23 cellular contexts compared by ENCODE assay signal in the genomic region with DNA sequence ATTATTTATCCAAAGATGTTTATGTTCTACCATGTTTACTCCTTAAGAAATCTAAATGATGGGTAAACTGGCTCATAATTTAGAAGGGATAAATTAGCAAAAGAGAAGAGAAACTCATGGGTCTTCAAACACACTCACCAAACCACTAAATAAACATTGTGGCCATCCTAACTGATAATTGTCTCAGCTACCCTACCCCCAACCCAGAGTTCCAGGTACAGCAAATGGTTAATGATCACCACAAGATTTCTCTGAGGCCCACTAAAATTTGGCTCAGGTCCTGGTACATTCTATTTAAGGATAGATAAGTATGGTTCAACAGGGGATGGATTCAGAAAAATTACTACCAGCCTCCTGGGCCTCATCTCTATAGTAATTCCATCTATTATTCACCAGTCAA. TPM values are rescaled to one million over a fixed set of nuclear protein-coding genes. Genes with fewer than 3 reads are reported as not detected.
A peak's percentile ranks its signal among the peaks of the same experiment; 100 is the strongest.
DNase-seq lines count a peak whose midpoint lies in the region; ATAC-seq and TF ChIP-seq lines count a peak whose summit lies in the region.
"Had no signal": no experiment of that assay in that cellular context is flagged by ENCODE, and none has a peak within 500 bp of the region (broad histone marks: within the 10 kb centered on the region; RNA-seq: fewer than 3 reads in every experiment).

No MANE protein-coding gene starts in this region.

- H3K4me1 ChIP-seq in mesenchymal stem cell (ENCODE audit: control insufficient read depth, insufficient read depth, low read depth, low read length): peaks cover 11% of the 10 kb centered on the region

- TF ChIP-seq CTCF in astrocyte of the spinal cord (IDR thresholded peaks at IDR 0.05; ENCODE audit: low read depth, low read length): no peak

- no peak overlapping the region for H2BK15ac ChIP-seq in mesenchymal stem cell (ENCODE audit: low read depth, poor library complexity, severe bottlenecking)

- DNase-seq in astrocyte of the spinal cord (ENCODE audit: low read depth, low spot score): peak; percentile 12
- DNase-seq in mesenchymal stem cell: no peak
- no peak for DNase-seq in left colon
- no peak for DNase-seq in T-helper 2 cell treated with Interferon-gamma antibody and Interleukin-4, amounts not matched to agents 5 μg/mL and 100 μg/mL, for 36 hours (ENCODE audit: low spot score)
- DNase-seq in mesenteric fat pad (ENCODE audit: low spot score): no peak
- DNase-seq: activated CD4-positive, alpha-beta T cell treated with anti-CD3 and anti-CD28 coated beads for 4 hours; CD4-positive, CD25-positive, alpha-beta regulatory T cell; DMS 273 treated with DMSO at 0.1 percent for 48 hours; effector CD4-positive, alpha-beta T cell; gastrocnemius medialis; HFFc6; midbrain; NCI-H187; NCI-H2227 treated with DMSO at 0.1 percent for 48 hours; nephron progenitor cell; SHP77 treated with DMSO at 0.1 percent for 48 hours; stimulated activated CD4-positive, alpha-beta T cell treated with anti-CD3 and anti-CD28 coated beads, Interleukin-1b, Interleukin-23, amount 100 ng/mL, for 48 hours; T-cell had no signal

- H3K4me1 Mint-ChIP-seq in T-helper 2 cell treated with Interferon-gamma antibody and Interleukin-4, amounts not matched to agents 5 μg/mL and 100 μg/mL, for 36 hours (ENCODE audit: low read depth): peaks cover 41% of the 10 kb centered on the region

- peak overlapping the region; percentile 4 for H3K4me2 ChIP-seq in mesenchymal stem cell (ENCODE audit: low read length, poor library complexity, severe bottlenecking)

- no peak overlapping the region for H3K18ac ChIP-seq in mesenchymal stem cell (ENCODE audit: low read depth in 1 of 2, low read length in 2 of 2)

- no peaks in the 10 kb centered on the region for H3K27me3 ChIP-seq in mesenchymal stem cell (ENCODE audit: control insufficient read depth in 1 of 2, insufficient read depth in 1 of 2, low read length in 2 of 2)
- H3K27me3 ChIP-seq: gastrocnemius medialis had no signal

- no peak overlapping the region for H3K9ac ChIP-seq in mesenchymal stem cell (ENCODE audit: low read length)

- H3K4me3 Mint-ChIP-seq in T-helper 2 cell treated with Interferon-gamma antibody and Interleukin-4, amounts not matched to agents 5 μg/mL and 100 μg/mL, for 36 hours: no peak overlapping the region
- H3K4me3 Mint-ChIP-seq: CD4-positive, CD25-positive, alpha-beta regulatory T cell; central memory CD8-positive, alpha-beta T cell; HFFc6; nephron progenitor cell; stimulated activated memory B cell treated with anti-CD40 and anti-IgM and Interleukin-4, amounts not matched to agents 10 μg/mL and 1 μg/mL and 100 μg/mL, for 72 hours; T-cell had no signal

- H3K27ac ChIP-seq in mesenchymal stem cell (ENCODE audit: low read length, poor library complexity, severe bottlenecking): no peak overlapping the region
- H3K27ac ChIP-seq: gastrocnemius medialis had no signal

- intact Hi-C loops in left colon (cut with DNase I, micrococcal nuclease): no loop called here

- H2BK12ac ChIP-seq in mesenchymal stem cell (ENCODE audit: low read length in 2 of 2): no peak overlapping the region

- peaks cover 22% of the 10 kb centered on the region for H3K79me1 ChIP-seq in mesenchymal stem cell (replicated peaks; ENCODE audit: low read length, poor library complexity, severe bottlenecking)

- no peak overlapping the region for H2BK5ac ChIP-seq in mesenchymal stem cell (ENCODE audit: low read depth, low read length, poor library complexity, severe bottlenecking)

- H2AK5ac ChIP-seq in mesenchymal stem cell (ENCODE audit: low read length, severe bottlenecking): peak overlapping the region; percentile 62

- H3K9me3 ChIP-seq in mesenchymal stem cell (ENCODE audit: control insufficient read depth, low read length): no peaks in the 10 kb centered on the region
- H3K9me3 ChIP-seq: gastrocnemius medialis had no signal

- no peak overlapping the region for H3K27ac Mint-ChIP-seq in T-helper 2 cell treated with Interferon-gamma antibody and Interleukin-4, amounts not matched to agents 5 μg/mL and 100 μg/mL, for 36 hours
- H3K27ac Mint-ChIP-seq: HFFc6; nephron progenitor cell; stimulated activated memory B cell treated with anti-CD40 and anti-IgM and Interleukin-4, amounts not matched to agents 10 μg/mL and 1 μg/mL and 100 μg/mL, for 72 hours; T-cell had no signal

- in situ Hi-C loops in astrocyte of the spinal cord (cut with HindIII; ENCODE audit: low sequenced_read_pairs): no loop called here

- H4K91ac ChIP-seq in mesenchymal stem cell (ENCODE audit: low read length): no peak overlapping the region

- ATAC-seq in GM18907 (IDR thresholded peaks at IDR 0.05; ENCODE audit: unreplicated experiment): peak; percentile 58
- peak; percentile 62 for ATAC-seq in HG03354 (IDR thresholded peaks at IDR 0.05; ENCODE audit: poor library complexity, severe bottlenecking, unreplicated experiment)
- ATAC-seq in HG02970 (IDR thresholded peaks at IDR 0.05; ENCODE audit: low FRiP score, unreplicated experiment): no peak
- ATAC-seq in left colon: no peak
- ATAC-seq: gastrocnemius medialis; stimulated activated memory B cell treated with anti-CD40 and anti-IgM and Interleukin-4, amounts not matched to agents 10 μg/mL and 1 μg/mL and 100 μg/mL, for 72 hours; T-cell had no signal

- no peak overlapping the region for H3K14ac ChIP-seq in mesenchymal stem cell (ENCODE audit: low read length in 2 of 2)

- H2BK120ac ChIP-seq in mesenchymal stem cell (ENCODE audit: low read depth, low read length): no peak overlapping the region

- H3K36me3 Mint-ChIP-seq in T-helper 2 cell treated with Interferon-gamma antibody and Interleukin-4, amounts not matched to agents 5 μg/mL and 100 μg/mL, for 36 hours (ENCODE audit: low read depth): peaks cover 14% of the 10 kb centered on the region

- peaks cover 3 to 6% of the 10 kb centered on the region in 2 experiments for H3K36me3 ChIP-seq in mesenchymal stem cell (ENCODE audit: control insufficient read depth in 1 of 2, insufficient read depth in 2 of 2, low read depth in 1 of 2, low read length in 2 of 2)
- H3K36me3 ChIP-seq: gastrocnemius medialis had no signal

- no peak overlapping the region for H3K23ac ChIP-seq in mesenchymal stem cell (ENCODE audit: low read length in 2 of 2)

- H3K4ac ChIP-seq in mesenchymal stem cell (ENCODE audit: low read depth in 1 of 2, low read length in 2 of 2): no peak overlapping the region

- H4K8ac ChIP-seq in mesenchymal stem cell (ENCODE audit: low read length): no peak overlapping the region

- H3K27me3 Mint-ChIP-seq in T-helper 2 cell treated with Interferon-gamma antibody and Interleukin-4, amounts not matched to agents 5 μg/mL and 100 μg/mL, for 36 hours (ENCODE audit: low read depth): no peaks in the 10 kb centered on the region
- H3K27me3 Mint-ChIP-seq: CD4-positive, CD25-positive, alpha-beta regulatory T cell; central memory CD8-positive, alpha-beta T cell; stimulated activated memory B cell treated with anti-CD40 and anti-IgM and Interleukin-4, amounts not matched to agents 10 μg/mL and 1 μg/mL and 100 μg/mL, for 72 hours; T-cell had no signal

- H3K9me3 Mint-ChIP-seq in T-helper 2 cell treated with Interferon-gamma antibody and Interleukin-4, amounts not matched to agents 5 μg/mL and 100 μg/mL, for 36 hours: no peaks in the 10 kb centered on the region
- H3K9me3 Mint-ChIP-seq: CD4-positive, CD25-positive, alpha-beta regulatory T cell; central memory CD8-positive, alpha-beta T cell; HFFc6; stimulated activated memory B cell treated with anti-CD40 and anti-IgM and Interleukin-4, amounts not matched to agents 10 μg/mL and 1 μg/mL and 100 μg/mL, for 72 hours; T-cell had no signal

- H3K4me3 ChIP-seq in astrocyte of the spinal cord (ENCODE audit: low read depth, low read length) (no peak overlapping the region), mesenchymal stem cell (ENCODE audit: insufficient read depth in 1 of 2, low read depth in 1 of 2, low read length in 2 of 2) (no peak overlapping the region)
- H3K4me3 ChIP-seq: gastrocnemius medialis had no signal

- H2AFZ ChIP-seq in mesenchymal stem cell (ENCODE audit: low read depth, low read length): no peak overlapping the region

RNA-seq across cellular contexts. Expression of a gene that starts 21.4 kb away (rescaled TPM):
- polyA plus RNA-seq in mesenchymal stem cell (2013, experiment 1 of 2): 20.9 TPM
- polyA plus RNA-seq in mesenchymal stem cell (2013, experiment 2 of 2): 22.7 TPM
- total RNA-seq in left colon: 10 to 100 TPM; 42.4 to 73.3 TPM
- 30.5 TPM for total RNA-seq in mesenteric fat pad

Comparison
In these comparisons a context has a peak if more than half of its experiments do, and no peak if none do; other contexts are left out.
1. ATAC-seq: peak in GM18907 (single experiment) and HG03354 (single experiment); none in HG02970 (single experiment) and left colon (single experiment).